8 cellular contexts compared by ENCODE assay signal in genomic region chr5:83474170-83474796, GRCh38. TPM values are rescaled to one million over a fixed set of nuclear protein-coding genes. Genes with fewer than 3 reads are reported as not detected.
DNase-seq lines count a peak whose midpoint lies in the region; ATAC-seq and TF ChIP-seq lines count a peak whose summit lies in the region.

No MANE protein-coding gene starts in this region.

- peaks cover 67% of the 10 kb centered on the region for H3K27me3 Mint-ChIP-seq in activated T-helper 17 cell treated with anti-CD3 and anti-CD28 coated beads, Interleukin-2, amount 50 U/mL, for 72 hours
- H3K27me3 Mint-ChIP-seq in natural killer cell (ENCODE audit: low read depth in 2 of 2) = peaks cover 43 to 63% of the 10 kb centered on the region in 2 donors

- H3K4me1 Mint-ChIP-seq in activated T-helper 17 cell treated with anti-CD3 and anti-CD28 coated beads, Interleukin-2, amount 50 U/mL, for 72 hours = peaks cover 16% of the 10 kb centered on the region
- peaks cover 25 to 30% of the 10 kb centered on the region in 2 donors for H3K4me1 Mint-ChIP-seq in natural killer cell

- H3K4me3 Mint-ChIP-seq in activated T-helper 17 cell treated with anti-CD3 and anti-CD28 coated beads, Interleukin-2, amount 50 U/mL, for 72 hours = peak overlapping the region; percentile 82
- peak overlapping the region; percentile 81 for H3K4me3 Mint-ChIP-seq in natural killer cell

- peak; percentile 38 for ATAC-seq in GM19023 (IDR thresholded peaks at IDR 0.05; ENCODE audit: unreplicated experiment)
- ATAC-seq in HG03175 (IDR thresholded peaks at IDR 0.05; ENCODE audit: unreplicated experiment) = peak; percentile 47
- peak; percentile 38 for ATAC-seq in activated T-helper 17 cell treated with anti-CD3 and anti-CD28 coated beads, Interleukin-2, amount 50 U/mL, for 72 hours (replicated peaks)
- ATAC-seq in natural killer cell = peak in 2 of 3 donors; percentile 63 to 82

- intact Hi-C loops in natural killer cell (cut with micrococcal nuclease) = no loop called here

- peak in 13 of 14 donors; percentile 9 to 81 (median 57) for DNase-seq in C1 segment of cervical spinal cord (lab: John Stamatoyannopoulos, UW)
- peak; percentile 96 for DNase-seq in NCI-H748 (lab: John Stamatoyannopoulos, UW; ENCODE audit: unreplicated experiment)
- peak; percentile 52 for DNase-seq in foreskin melanocyte
- DNase-seq in natural killer cell = no peak
- DNase-seq in GF-D8 (lab: John Stamatoyannopoulos, UW) = no peak

- peaks cover 8% of the 10 kb centered on the region for H3K36me3 Mint-ChIP-seq in activated T-helper 17 cell treated with anti-CD3 and anti-CD28 coated beads, Interleukin-2, amount 50 U/mL, for 72 hours (ENCODE audit: low read depth)
- no peaks in the 10 kb centered on the region for H3K36me3 Mint-ChIP-seq in natural killer cell

- no peak overlapping the region for H3K27ac Mint-ChIP-seq in activated T-helper 17 cell treated with anti-CD3 and anti-CD28 coated beads, Interleukin-2, amount 50 U/mL, for 72 hours
- H3K27ac Mint-ChIP-seq in natural killer cell = peak overlapping the region in 1 of 2 donors; percentile 57

- no peak for TF ChIP-seq CTCF in natural killer cell (IDR thresholded peaks at IDR 0.05)

- no peaks in the 10 kb centered on the region for H3K9me3 Mint-ChIP-seq in activated T-helper 17 cell treated with anti-CD3 and anti-CD28 coated beads, Interleukin-2, amount 50 U/mL, for 72 hours
- no peaks in the 10 kb centered on the region for H3K9me3 Mint-ChIP-seq in natural killer cell

RNA-seq across cellular contexts. Expression of gene VCAN, which starts 2.7 kb away (rescaled TPM):
- total RNA-seq in activated T-helper 17 cell treated with anti-CD3 and anti-CD28 coated beads, Interleukin-2, amount 50 U/mL, for 72 hours = under 1 TPM in 1 of 2 donors, not detected in 1; 0.13 TPM
- 10 to 100 TPM in 2 of 3 donors, 1 to 10 TPM in 1; 2.3 to 60.1 (median 28.4) TPM for total RNA-seq in natural killer cell

Comparison
In these comparisons a context has a peak if more than half of its experiments do, and no peak if none do; other contexts are left out.
1. DNase-seq: peak in C1 segment of cervical spinal cord (13 of 14), NCI-H748 (single experiment) and foreskin melanocyte (single experiment); none in natural killer cell (single experiment) and GF-D8 (single experiment).
2. Peak in every context shown above with its lines, with median percentiles within 50 percentile points of each other: ATAC-seq.